In genomic region chr16:88339926-88340754, GRCh38 we compare ENCODE assay signal across 1 cellular context.
TF ChIP-seq lines count a peak whose summit lies in the region.

No MANE protein-coding gene starts in this region.

TF ChIP-seq in HCT116, 20 proteins besides CTCF, POLR2A, EP300 and RAD21 (continued from another document):
- no peak for TF ChIP-seq REST (IDR thresholded peaks at IDR 0.05; ENCODE audit: low read depth)
- no peak for TF ChIP-seq ZBTB33 (IDR thresholded peaks at IDR 0.05; ENCODE audit: extremely low read depth, insufficient replicate concordance, low read length)
- TF ChIP-seq FOSL1 (IDR thresholded peaks at IDR 0.05; ENCODE audit: low read depth): no peak
